In genomic region chr2:180979086-180979934, GRCh38 we compare ENCODE assay signal across 8 cellular contexts. TPM values are rescaled to one million over a fixed set of nuclear protein-coding genes. Genes with fewer than 3 reads are reported as not detected.
DNase-seq lines count a peak whose midpoint lies in the region; ATAC-seq and TF ChIP-seq lines count a peak whose summit lies in the region.

No MANE protein-coding gene starts in this region.

- H3K4me3 ChIP-seq in retinal pigment epithelial cell (ENCODE audit: low read length) = peak overlapping the region; percentile 39

- H3K4me1 Mint-ChIP-seq in activated naive CD4-positive, alpha-beta T cell treated with anti-CD3 and anti-CD28 coated beads for 36 hours (ENCODE audit: low read depth) = peaks cover 27% of the 10 kb centered on the region

- H3K9me3 Mint-ChIP-seq in activated naive CD4-positive, alpha-beta T cell treated with anti-CD3 and anti-CD28 coated beads for 36 hours = no peaks in the 10 kb centered on the region

- no peaks in the 10 kb centered on the region for H3K27me3 Mint-ChIP-seq in activated naive CD4-positive, alpha-beta T cell treated with anti-CD3 and anti-CD28 coated beads for 36 hours (ENCODE audit: low read depth)

- no peak for TF ChIP-seq CTCF in retinal pigment epithelial cell (conservative IDR thresholded peaks at IDR 0.05; ENCODE audit: low read depth, low read length)

- DNase-seq in activated naive CD4-positive, alpha-beta T cell treated with anti-CD3 and anti-CD28 coated beads for 36 hours = no peak
- no peak for DNase-seq in activated naive CD4-positive, alpha-beta T cell (lab: John Stamatoyannopoulos, UW)
- peak; percentile 3 to 7 for DNase-seq in activated CD4-positive, alpha-beta T cell treated with anti-CD3 and anti-CD28 coated beads, Interleukin-2, amount 50 U/mL, for 48 hours
- DNase-seq in globus pallidus (ENCODE audit: low spot score) (peak; percentile 42), retinal pigment epithelial cell (ENCODE audit: low read depth) (no peak), NCI-H187 treated with DMSO at 0.1 percent for 48 hours (lab: John Stamatoyannopoulos, UW) (no peak), NCI-H1694 treated with DMSO at 0.1 percent for 48 hours (lab: John Stamatoyannopoulos, UW) (no peak)

- H3K4me3 Mint-ChIP-seq in activated naive CD4-positive, alpha-beta T cell treated with anti-CD3 and anti-CD28 coated beads for 36 hours = peak overlapping the region; percentile 72

- CTCF ChIA-PET in activated naive CD4-positive, alpha-beta T cell treated with anti-CD3 and anti-CD28 coated beads for 36 hours (lab: Charles Lee) = interaction anchor here (0.5 to 2.3 kb wide), 6 partner anchors 13 to 267 kb away, joined by 3 to 10 read pairs (median 4); no protein-coding TSS in a partner anchor

- no peak for ATAC-seq in HG02884 (IDR thresholded peaks at IDR 0.05; ENCODE audit: unreplicated experiment)

- peak overlapping the region; percentile 0 for H3K27ac Mint-ChIP-seq in activated naive CD4-positive, alpha-beta T cell treated with anti-CD3 and anti-CD28 coated beads for 36 hours

- H3K36me3 Mint-ChIP-seq in activated naive CD4-positive, alpha-beta T cell treated with anti-CD3 and anti-CD28 coated beads for 36 hours (ENCODE audit: low read depth) = peaks cover 10% of the 10 kb centered on the region

- intact Hi-C loops in activated naive CD4-positive, alpha-beta T cell treated with anti-CD3 and anti-CD28 coated beads for 36 hours (cut with micrococcal nuclease) = no loop called here

RNA-seq across cellular contexts. Expression of gene UBE2E3, which starts 1.1 kb away (rescaled TPM):
- 10 to 100 TPM; 25.8 to 29.5 TPM for total RNA-seq in activated naive CD4-positive, alpha-beta T cell treated with anti-CD3 and anti-CD28 coated beads for 36 hours

Comparison
In these comparisons a context has a peak if more than half of its experiments do, and no peak if none do; other contexts are left out.
1. DNase-seq: peak in activated CD4-positive, alpha-beta T cell treated with anti-CD3 and anti-CD28 coated beads, Interleukin-2, amount 50 U/mL, for 48 hours (2 of 2) and globus pallidus (single experiment); none in activated naive CD4-positive, alpha-beta T cell treated with anti-CD3 and anti-CD28 coated beads for 36 hours (single experiment), activated naive CD4-positive, alpha-beta T cell (0 of 4), retinal pigment epithelial cell (single experiment), NCI-H187 treated with DMSO at 0.1 percent for 48 hours (single experiment) and NCI-H1694 treated with DMSO at 0.1 percent for 48 hours (single experiment).